In the genomic region with DNA sequence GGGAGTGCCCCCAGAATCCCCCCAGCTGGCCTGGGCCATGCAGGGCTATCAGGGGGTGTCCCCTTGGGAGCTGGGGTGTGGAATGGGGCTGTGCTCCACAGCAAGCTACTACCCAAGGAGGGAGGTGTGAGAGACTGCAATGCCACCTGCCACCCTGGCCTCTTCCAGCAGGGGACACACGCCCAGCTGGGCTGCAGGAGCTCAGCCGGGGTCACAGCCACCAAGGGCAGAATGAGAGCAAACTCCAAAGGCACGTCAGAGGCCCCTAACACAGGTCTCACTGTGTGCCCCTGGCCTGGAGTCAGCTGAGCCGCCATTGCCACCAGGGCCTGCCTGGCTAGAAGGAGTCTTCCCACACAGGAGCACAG, we compare ENCODE assay signal across 18 cellular contexts. TPM values are rescaled to one million over a fixed set of nuclear protein-coding genes. Genes with fewer than 3 reads are reported as not detected.
DNase-seq lines count a peak whose midpoint lies in the region; ATAC-seq, FAIRE-seq and TF ChIP-seq lines count a peak whose summit lies in the region.
"Had no signal": no experiment of that assay in that cellular context is flagged by ENCODE, and none has a peak within 500 bp of the region (broad histone marks: within the 10 kb centered on the region; RNA-seq: fewer than 3 reads in every experiment).

No MANE protein-coding gene starts in this region.

- TF ChIP-seq CTCF in bronchial epithelial cell (IDR thresholded peaks at IDR 0.05; ENCODE audit: insufficient read depth, low read length, severe bottlenecking) (peak; percentile 7), uterus (IDR thresholded peaks at IDR 0.05) (no peak)

- ATAC-seq in left lobe of liver, result peak; percentile 11
- ATAC-seq in GM18867 (IDR thresholded peaks at IDR 0.05; ENCODE audit: unreplicated experiment), result no peak
- ATAC-seq: CD8-positive, alpha-beta T cell had no signal

- DNase-seq in DMS79 (lab: John Stamatoyannopoulos, UW) (peak; percentile 5), DMS79 treated with DMSO at 0.1 percent for 48 hours (lab: John Stamatoyannopoulos, UW) (no peak), bronchial epithelial cell (ENCODE audit: low read depth) (no peak), left lobe of liver (ENCODE audit: low spot score) (peak; percentile 46), uterus (no peak), SHP77 (lab: John Stamatoyannopoulos, UW) (no peak)
- DNase-seq: CD8-positive, alpha-beta T cell; H7; Kasumi-1; MM.1S; NCI-H1105 treated with DMSO at 0.1 percent for 48 hours; NCI-H187 treated with DMSO at 0.1 percent for 48 hours; NCI-H526 treated with DMSO at 0.1 percent for 48 hours; SJCRH30 had no signal

- FAIRE-seq in bronchial epithelial cell (lab: Jason Lieb, UNC), result no peak
- FAIRE-seq: RCC 7860 had no signal

- peaks cover 18% of the 10 kb centered on the region for H3K36me3 ChIP-seq in bronchial epithelial cell (ENCODE audit: control insufficient read depth, insufficient read depth, low read length)
- H3K36me3 ChIP-seq in skeletal muscle tissue (ENCODE audit: control insufficient read depth in 3 of 3, insufficient read depth in 3 of 3, low read length in 3 of 3), result peaks cover 10 to 21% (median 18%) of the 10 kb centered on the region in 3 donors
- no peaks in the 10 kb centered on the region for H3K36me3 ChIP-seq in uterus

- peak overlapping the region; percentile 70 for H3K27ac ChIP-seq in skeletal muscle tissue (ENCODE audit: low read depth, low read length)
- H3K27ac ChIP-seq in uterus, result no peak overlapping the region
- H3K27ac ChIP-seq: 22Rv1, SJCRH30 had no signal

- no peak for TF ChIP-seq POLR2A in uterus (IDR thresholded peaks at IDR 0.05)

- H3K4me3 ChIP-seq in bronchial epithelial cell (ENCODE audit: low read depth, low read length) (no peak overlapping the region), skeletal muscle tissue (ENCODE audit: low read length in 3 of 3) (no peak overlapping the region), uterus (no peak overlapping the region)
- H3K4me3 ChIP-seq: SJCRH30 had no signal

- intact Hi-C loops in uterus (cut with DNase I; ENCODE audit: low total_unique reads), result no loop called here

- H3K4me1 ChIP-seq in skeletal muscle tissue (ENCODE audit: control insufficient read depth in 3 of 3, insufficient read depth in 3 of 3, low read length in 3 of 3) (peaks cover 40 to 58% (median 57%) of the 10 kb centered on the region in 3 donors), uterus (peaks cover 0 to 4% of the 10 kb centered on the region in 2 donors)
- H3K4me1 ChIP-seq: SJCRH30 had no signal

- H3K9me3 ChIP-seq in skeletal muscle tissue (ENCODE audit: control insufficient read depth in 3 of 3, low read length in 3 of 3) (no peaks in the 10 kb centered on the region), uterus (no peaks in the 10 kb centered on the region)
- H3K9me3 ChIP-seq: SJCRH30 had no signal

- H3K9ac ChIP-seq in skeletal muscle tissue (ENCODE audit: low read depth in 1 of 3, low read length in 3 of 3), result peak overlapping the region in 1 of 3 donors; percentile 57

- no peaks in the 10 kb centered on the region for H3K27me3 ChIP-seq in bronchial epithelial cell (ENCODE audit: control insufficient read depth, insufficient read depth, low read length)
- H3K27me3 ChIP-seq in skeletal muscle tissue (ENCODE audit: control insufficient read depth in 3 of 3, insufficient read depth in 3 of 3, low read length in 3 of 3), result no peaks in the 10 kb centered on the region
- no peaks in the 10 kb centered on the region for H3K27me3 ChIP-seq in uterus
- H3K27me3 ChIP-seq: SJCRH30 had no signal

RNA-seq across cellular contexts. Expression of a gene that starts 55.5 kb away (rescaled TPM):
- 2.6 and 2.9 TPM in 2 replicates for total RNA-seq in bronchial epithelial cell
- total RNA-seq in left lobe of liver, result 21.8 TPM
- total RNA-seq in skeletal muscle tissue, result 2.6 TPM
- 100 to 1,000 TPM in 1 of 4 donors, 10 to 100 TPM in 2, 1 to 10 TPM in 1; 5.9 to 103 (median 13.3) TPM for total RNA-seq in uterus

Comparison
In these comparisons a context has a peak if more than half of its experiments do, and no peak if none do; other contexts are left out.
1. DNase-seq: peak in DMS79 (single experiment) and left lobe of liver (single experiment); none in DMS79 treated with DMSO at 0.1 percent for 48 hours (single experiment), bronchial epithelial cell (single experiment), uterus (0 of 2) and SHP77 (0 of 2).